14 cellular contexts compared by ENCODE assay signal in genomic region chr11:14364322-14364721, GRCh38. TPM values are rescaled to one million over a fixed set of nuclear protein-coding genes. Genes with fewer than 3 reads are reported as not detected.
DNase-seq lines count a peak whose midpoint lies in the region; ATAC-seq and TF ChIP-seq lines count a peak whose summit lies in the region.
"Had no signal": no experiment of that assay in that cellular context is flagged by ENCODE, and none has a peak within 500 bp of the region (broad histone marks: within the 10 kb centered on the region; RNA-seq: fewer than 3 reads in every experiment).

No MANE protein-coding gene starts in this region.

- POLR2A ChIA-PET in IMR-90 (lab: Charles Lee; ENCODE audit: unreplicated experiment): no interaction called here

- TF ChIP-seq RAD21 in IMR-90 (IDR thresholded peaks at IDR 0.05; ENCODE audit: low read length): no peak

- H3K9me1 ChIP-seq in IMR-90 (ENCODE audit: insufficient read depth, low read length): peaks cover 3% of the 10 kb centered on the region

- H3K79me1 ChIP-seq in IMR-90 (ENCODE audit: low read depth in 1 of 2, low read length in 2 of 2): peaks cover 0 to 6% of the 10 kb centered on the region in 2 experiments; a peak in 1 of 4 replicates

- TF ChIP-seq CTCF in IMR-90 (conservative IDR thresholded peaks at IDR 0.05; ENCODE audit: low read depth, low read length): no peak
- TF ChIP-seq CTCF in brain microvascular endothelial cell (IDR thresholded peaks at IDR 0.05; ENCODE audit: low read depth, low read length, missing control alignments): no peak
- TF ChIP-seq CTCF in gastrocnemius medialis (IDR thresholded peaks at IDR 0.05 in 4 of 5, conservative IDR thresholded peaks at IDR 0.05 in 1 of 5): no peak

- no peak overlapping the region for H3K4me3 ChIP-seq in IMR-90 (ENCODE audit: insufficient read depth, low read depth, low read length)
- no peak overlapping the region for H3K4me3 ChIP-seq in brain microvascular endothelial cell (ENCODE audit: low read depth, low read length)
- no peak overlapping the region for H3K4me3 ChIP-seq in gastrocnemius medialis
- H3K4me3 ChIP-seq: BLaER1, HAP-1 had no signal

- no peak overlapping the region; the same call in 1 of the 2 replicates for H4K91ac ChIP-seq in IMR-90 (ENCODE audit: insufficient read depth, low read depth, low read length)

- no peaks in the 10 kb centered on the region for H3K27me3 ChIP-seq in IMR-90 (ENCODE audit: control insufficient read depth, insufficient read depth, low read length)
- H3K27me3 ChIP-seq in brain microvascular endothelial cell (replicated peaks): no peaks in the 10 kb centered on the region
- H3K27me3 ChIP-seq in gastrocnemius medialis: no peaks in the 10 kb centered on the region
- H3K27me3 ChIP-seq: BLaER1 had no signal

- intact Hi-C loops in IMR-90 (cut with micrococcal nuclease): no loop called here
- intact Hi-C loops in gastrocnemius medialis (cut with DNase I; ENCODE audit: low total_unique reads): no loop called here

- dilution Hi-C loops in IMR-90 (cut with HindIII; ENCODE audit: low sequenced_read_pairs, unreplicated experiment): no loop called here

- H2BK15ac ChIP-seq in IMR-90 (ENCODE audit: low read depth, low read length): no peak overlapping the region

- H4K8ac ChIP-seq in IMR-90 (ENCODE audit: low read depth in 2 of 2, low read length in 2 of 2): no peak overlapping the region

- H3K36me3 ChIP-seq in IMR-90 (ENCODE audit: control insufficient read depth, insufficient read depth, low read length): no peaks in the 10 kb centered on the region
- H3K36me3 ChIP-seq in brain microvascular endothelial cell (replicated peaks): no peaks in the 10 kb centered on the region
- H3K36me3 ChIP-seq in gastrocnemius medialis: no peaks in the 10 kb centered on the region
- H3K36me3 ChIP-seq: BLaER1, HAP-1 had no signal

- H3K27ac ChIP-seq in IMR-90 (ENCODE audit: insufficient read depth, low read length) (no peak overlapping the region), brain microvascular endothelial cell (no peak overlapping the region), gastrocnemius medialis (peak overlapping the region; percentile 77 to 87 (median 84))
- H3K27ac ChIP-seq: BLaER1 had no signal

- no peak overlapping the region for H2BK120ac ChIP-seq in IMR-90 (ENCODE audit: low read depth, low read length)

- in situ Hi-C loops in IMR-90 (cut with MboI; ENCODE audit: low sequenced_read_pairs): loop anchor here (5.0 kb wide), 1 partner anchor 78 kb away; no protein-coding TSS in a partner anchor
- in situ Hi-C loops in brain microvascular endothelial cell (cut with HindIII; ENCODE audit: low pct_ligation_motif_present, low sequenced_read_pairs): no loop called here
- in situ Hi-C loops in gastrocnemius medialis (cut with MboI; ENCODE audit: low sequenced_read_pairs in 4 of 4): no loop called here

- H3K18ac ChIP-seq in IMR-90 (ENCODE audit: low read depth, low read length): no peak overlapping the region

- peak overlapping the region; percentile 69 for H3K14ac ChIP-seq in IMR-90 (replicated peaks; ENCODE audit: low read depth, low read length)

- H3K4ac ChIP-seq in IMR-90 (ENCODE audit: low read depth, low read length): no peak overlapping the region

- BruUV-seq in IMR-90 (replicated peaks; lab: Mats Ljungman, UMichigan): no TSS peak

- no peak for TF ChIP-seq POLR2A in IMR-90 (IDR thresholded peaks at IDR 0.05; ENCODE audit: low read depth, low read length)
- peak in 1 of 2 donors; percentile 17 for TF ChIP-seq POLR2A in gastrocnemius medialis (IDR thresholded peaks at IDR 0.05)

- H2BK5ac ChIP-seq in IMR-90 (ENCODE audit: low read depth, low read length, poor library complexity, severe bottlenecking): no peak overlapping the region

- ATAC-seq in IMR-90 (ENCODE audit: low read depth) (peak; percentile 30; the same call in 1 of the 2 replicates), gastrocnemius medialis (peak; percentile 81 to 87)
- ATAC-seq: HepG2 had no signal

- H4K5ac ChIP-seq in IMR-90 (ENCODE audit: low read depth, low read length): peak overlapping the region; percentile 20; the same call in 1 of the 2 replicates

- H2AFZ ChIP-seq in IMR-90 (replicated peaks; ENCODE audit: low read length, poor library complexity): no peak overlapping the region

- no peak overlapping the region for H3K56ac ChIP-seq in IMR-90 (ENCODE audit: extremely low read depth, insufficient read depth, low read length)

- no peaks in the 10 kb centered on the region; the same call in 1 of the 2 replicates for H4K20me1 ChIP-seq in IMR-90 (ENCODE audit: insufficient read depth, low read length)
- H4K20me1 ChIP-seq: BLaER1 had no signal

- WGBS in IMR-90 (ENCODE audit: extremely low coverage in 2 of 2, insufficient read length in 1 of 2), 2 experiments: no CpG with 5 or more reads among the region's 5 CpGs

- H3K9me3 ChIP-seq in IMR-90 (ENCODE audit: control insufficient read depth, insufficient read depth, low read length) (no peaks in the 10 kb centered on the region), gastrocnemius medialis (no peaks in the 10 kb centered on the region)
- H3K9me3 ChIP-seq: BLaER1, HAP-1 had no signal

- no peak overlapping the region for H3K9ac ChIP-seq in IMR-90 (ENCODE audit: low read depth, low read length)
- H3K9ac ChIP-seq: BLaER1 had no signal

- H3K23ac ChIP-seq in IMR-90 (ENCODE audit: low read depth, low read length): no peak overlapping the region

- H2AK9ac ChIP-seq in IMR-90 (replicated peaks; ENCODE audit: low read depth, low read length, poor library complexity): no peak overlapping the region

- H3K4me2 ChIP-seq in IMR-90 (ENCODE audit: low read depth, low read length): no peak overlapping the region
- H3K4me2 ChIP-seq: BLaER1 had no signal

- peak; percentile 38 for DNase-seq in IMR-90
- DNase-seq in NCI-H345 treated with DMSO at 0.1 percent for 48 hours (lab: John Stamatoyannopoulos, UW; ENCODE audit: unreplicated experiment): peak; percentile 71
- DNase-seq in brain microvascular endothelial cell: peak; percentile 54
- DNase-seq in gastrocnemius medialis: peak in 1 of 2 donors; percentile 48
- DNase-seq in SK-N-DZ (ENCODE audit: low spot score): no peak
- no peak for DNase-seq in GOT3 (lab: John Stamatoyannopoulos, UW)
- DNase-seq in NCI-H1694 treated with DMSO at 0.1 percent for 48 hours (lab: John Stamatoyannopoulos, UW): no peak
- DNase-seq: EL, MM.1S, NCI-H2029 treated with DMSO at 0.1 percent for 48 hours, NCI-H69 had no signal

- H2AK5ac ChIP-seq in IMR-90 (ENCODE audit: low read depth, low read length): peak overlapping the region; percentile 21; the same call in 1 of the 2 replicates

- CTCF ChIA-PET in IMR-90 (lab: Yijun Ruan, JAX): no interaction called here

- H2BK20ac ChIP-seq in IMR-90 (ENCODE audit: low read depth, low read length): peak overlapping the region; percentile 17; the same call in 1 of the 2 replicates

- H3K4me1 ChIP-seq in IMR-90 (ENCODE audit: control insufficient read depth, insufficient read depth, low read length) (peaks cover 3% of the 10 kb centered on the region; the same call in 1 of the 2 replicates), gastrocnemius medialis (peaks cover 36 to 44% of the 10 kb centered on the region in 2 donors)
- H3K4me1 ChIP-seq: HAP-1 had no signal

TF ChIP-seq in IMR-90, 13 proteins besides CTCF, POLR2A, EP300 and RAD21:
- TF ChIP-seq MXI1 (IDR thresholded peaks at IDR 0.05; ENCODE audit: borderline replicate concordance, low read depth, low read length) (no peak), NFE2L2 (IDR thresholded peaks at IDR 0.05; ENCODE audit: low read depth, low read length) (no peak), BHLHE40 (IDR thresholded peaks at IDR 0.05; ENCODE audit: low read depth, low read length) (no peak), USF2 (IDR thresholded peaks at IDR 0.05; ENCODE audit: low read depth, low read length) (no peak), SMC3 (IDR thresholded peaks at IDR 0.05; ENCODE audit: low read depth, low read length) (no peak), CHD1 (IDR thresholded peaks at IDR 0.05; ENCODE audit: low read depth, low read length) (no peak), FOS (IDR thresholded peaks at IDR 0.05; ENCODE audit: low read depth, low read length) (no peak), ELK1 (IDR thresholded peaks at IDR 0.05; ENCODE audit: borderline replicate concordance, low read depth, low read length) (no peak), CEBPB (IDR thresholded peaks at IDR 0.05; ENCODE audit: low read depth, low read length) (no peak)
TF ChIP-seq in IMR-90: peak in this region for 0.

RNA-seq across cellular contexts. Expression of gene RRAS2, which starts 5.3 kb away (rescaled TPM):
- 106 and 155 TPM in 2 replicates for total RNA-seq in IMR-90 (2012; rRNA removed)
- polyA plus RNA-seq in IMR-90 (2012; rRNA removed): 64.8 and 85.5 TPM in 2 replicates
- 13.2 and 50.0 TPM in 2 replicates for polyA plus RNA-seq in IMR-90 (2012; cell fraction: cytosol; rRNA removed)
- 20.2 and 33.9 TPM in 2 replicates for polyA plus RNA-seq in IMR-90 (2012; cell fraction: nucleus; rRNA removed; ENCODE audit: low replicate concordance)
- 10 to 100 TPM; 52.8 to 81.9 (median 59.8) TPM for total RNA-seq in gastrocnemius medialis
- polyA plus RNA-seq in SK-N-DZ (2014; cell fraction: cytosol; rRNA removed): 36.1 and 39.2 TPM in 2 replicates
- polyA plus RNA-seq in SK-N-DZ (2014; cell fraction: nucleus; rRNA removed): 23.9 and 24.6 TPM in 2 replicates

Comparison
In these comparisons a context has a peak if more than half of its experiments do, and no peak if none do; other contexts are left out.
1. DNase-seq: peak in IMR-90 (single experiment), NCI-H345 treated with DMSO at 0.1 percent for 48 hours (single experiment) and brain microvascular endothelial cell (single experiment); none in SK-N-DZ (single experiment), GOT3 (single experiment) and NCI-H1694 treated with DMSO at 0.1 percent for 48 hours (single experiment).
2. H3K27ac ChIP-seq: peak in gastrocnemius medialis (4 of 4); none in IMR-90 (single experiment) and brain microvascular endothelial cell (single experiment).